In the genomic region with DNA sequence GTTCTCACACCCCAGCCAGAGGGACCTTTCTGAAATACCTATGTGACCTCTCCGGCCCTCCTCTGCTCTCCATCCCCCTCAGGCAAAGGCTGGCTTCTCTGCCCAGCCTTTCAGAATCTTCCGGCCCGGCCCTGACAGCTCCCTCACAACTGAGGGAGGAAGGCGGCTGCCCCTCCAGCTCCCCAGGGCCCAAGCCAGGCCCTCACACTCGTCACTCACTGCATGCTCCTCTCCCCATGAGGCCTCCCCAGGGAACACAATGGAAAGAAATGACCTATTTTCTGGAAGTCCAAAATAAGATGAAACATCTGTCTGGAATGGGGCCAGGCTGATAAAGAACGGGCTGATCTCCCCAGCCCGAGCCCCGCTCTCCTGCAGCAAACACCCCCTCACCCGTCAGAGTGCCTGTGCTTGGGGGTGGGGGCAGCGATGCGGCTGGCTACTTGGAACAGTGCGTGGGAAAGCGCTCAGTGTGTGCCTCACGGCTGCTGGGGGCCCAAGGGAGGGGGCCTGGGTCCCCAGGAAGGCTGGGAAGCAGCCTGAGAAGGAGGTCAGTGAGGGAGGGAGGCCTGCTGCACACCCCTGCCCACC, we compare ENCODE assay signal across 1 cellular context.
A peak's percentile ranks its signal among the peaks of the same experiment; 100 is the strongest.
TF ChIP-seq lines count a peak whose summit lies in the region.

No MANE protein-coding gene starts in this region.

TF ChIP-seq in HEK293, 187 proteins besides CTCF, POLR2A, EP300 and RAD21 (continued from another document):
- TF ChIP-seq ZIC2 (tag by site-specific recombination; IDR thresholded peaks at IDR 0.05) (peak; percentile 84), ZNF555 (tag by site-specific recombination; conservative IDR thresholded peaks at IDR 0.05) (no peak), ZBTB48 (tag by site-specific recombination; IDR thresholded peaks at IDR 0.05) (no peak), TCF7L2 (IDR thresholded peaks at IDR 0.05; ENCODE audit: borderline replicate concordance, low read depth, low read length) (no peak), SCRT1 (tag by site-specific recombination; IDR thresholded peaks at IDR 0.05; ENCODE audit: borderline replicate concordance) (no peak), ZNF366 (tag by site-specific recombination; conservative IDR thresholded peaks at IDR 0.05) (no peak), ZNF302 (tag by site-specific recombination; IDR thresholded peaks at IDR 0.05; ENCODE audit: low read depth) (no peak), ZNF473 (tag by site-specific recombination; IDR thresholded peaks at IDR 0.05) (no peak), ZNF626 (tag by site-specific recombination; IDR thresholded peaks at IDR 0.05) (no peak), ZBTB20 (tag by site-specific recombination; IDR thresholded peaks at IDR 0.05) (no peak), ZNF76 (tag by site-specific recombination; IDR thresholded peaks at IDR 0.05; ENCODE audit: borderline replicate concordance, low read depth) (no peak), GLIS2 (tag by site-specific recombination; IDR thresholded peaks at IDR 0.05) (peak; percentile 39; the same call in 1 of the 2 replicates), ZFHX2 (tag by site-specific recombination; conservative IDR thresholded peaks at IDR 0.05) (0 out of 2 replicates have a peak, but pooled peaks have one; percentile 38)
- TF ChIP-seq, protein P1, sequence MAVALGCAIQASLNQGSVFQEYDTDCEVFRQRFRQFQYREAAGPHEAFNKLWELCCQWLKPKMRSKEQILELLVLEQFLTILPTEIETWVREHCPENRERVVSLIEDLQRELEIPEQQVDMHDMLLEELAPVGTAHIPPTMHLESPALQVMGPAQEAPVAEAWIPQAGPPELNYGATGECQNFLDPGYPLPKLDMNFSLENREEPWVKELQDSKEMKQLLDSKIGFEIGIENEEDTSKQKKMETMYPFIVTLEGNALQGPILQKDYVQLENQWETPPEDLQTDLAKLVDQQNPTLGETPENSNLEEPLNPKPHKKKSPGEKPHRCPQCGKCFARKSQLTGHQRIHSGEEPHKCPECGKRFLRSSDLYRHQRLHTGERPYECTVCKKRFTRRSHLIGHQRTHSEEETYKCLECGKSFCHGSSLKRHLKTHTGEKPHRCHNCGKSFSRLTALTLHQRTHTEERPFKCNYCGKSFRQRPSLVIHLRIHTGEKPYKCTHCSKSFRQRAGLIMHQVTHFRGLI (tag by site-specific recombination; IDR thresholded peaks at IDR 0.05): no peak
- TF ChIP-seq, protein P2, sequence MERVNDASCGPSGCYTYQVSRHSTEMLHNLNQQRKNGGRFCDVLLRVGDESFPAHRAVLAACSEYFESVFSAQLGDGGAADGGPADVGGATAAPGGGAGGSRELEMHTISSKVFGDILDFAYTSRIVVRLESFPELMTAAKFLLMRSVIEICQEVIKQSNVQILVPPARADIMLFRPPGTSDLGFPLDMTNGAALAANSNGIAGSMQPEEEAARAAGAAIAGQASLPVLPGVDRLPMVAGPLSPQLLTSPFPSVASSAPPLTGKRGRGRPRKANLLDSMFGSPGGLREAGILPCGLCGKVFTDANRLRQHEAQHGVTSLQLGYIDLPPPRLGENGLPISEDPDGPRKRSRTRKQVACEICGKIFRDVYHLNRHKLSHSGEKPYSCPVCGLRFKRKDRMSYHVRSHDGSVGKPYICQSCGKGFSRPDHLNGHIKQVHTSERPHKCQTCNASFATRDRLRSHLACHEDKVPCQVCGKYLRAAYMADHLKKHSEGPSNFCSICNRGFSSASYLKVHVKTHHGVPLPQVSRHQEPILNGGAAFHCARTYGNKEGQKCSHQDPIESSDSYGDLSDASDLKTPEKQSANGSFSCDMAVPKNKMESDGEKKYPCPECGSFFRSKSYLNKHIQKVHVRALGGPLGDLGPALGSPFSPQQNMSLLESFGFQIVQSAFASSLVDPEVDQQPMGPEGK (tag by site-specific recombination; IDR thresholded peaks at IDR 0.05): no peak
- TF ChIP-seq, protein P3, sequence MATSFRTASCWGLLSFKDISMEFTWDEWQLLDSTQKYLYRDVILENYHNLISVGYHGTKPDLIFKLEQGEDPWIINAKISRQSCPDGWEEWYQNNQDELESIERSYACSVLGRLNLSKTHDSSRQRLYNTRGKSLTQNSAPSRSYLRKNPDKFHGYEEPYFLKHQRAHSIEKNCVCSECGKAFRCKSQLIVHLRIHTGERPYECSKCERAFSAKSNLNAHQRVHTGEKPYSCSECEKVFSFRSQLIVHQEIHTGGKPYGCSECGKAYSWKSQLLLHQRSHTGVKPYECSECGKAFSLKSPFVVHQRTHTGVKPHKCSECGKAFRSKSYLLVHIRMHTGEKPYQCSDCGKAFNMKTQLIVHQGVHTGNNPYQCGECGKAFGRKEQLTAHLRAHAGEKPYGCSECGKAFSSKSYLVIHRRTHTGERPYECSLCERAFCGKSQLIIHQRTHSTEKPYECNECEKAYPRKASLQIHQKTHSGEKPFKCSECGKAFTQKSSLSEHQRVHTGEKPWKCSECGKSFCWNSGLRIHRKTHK (tag by site-specific recombination; IDR thresholded peaks at IDR 0.05): no peak
- TF ChIP-seq, protein P4, sequence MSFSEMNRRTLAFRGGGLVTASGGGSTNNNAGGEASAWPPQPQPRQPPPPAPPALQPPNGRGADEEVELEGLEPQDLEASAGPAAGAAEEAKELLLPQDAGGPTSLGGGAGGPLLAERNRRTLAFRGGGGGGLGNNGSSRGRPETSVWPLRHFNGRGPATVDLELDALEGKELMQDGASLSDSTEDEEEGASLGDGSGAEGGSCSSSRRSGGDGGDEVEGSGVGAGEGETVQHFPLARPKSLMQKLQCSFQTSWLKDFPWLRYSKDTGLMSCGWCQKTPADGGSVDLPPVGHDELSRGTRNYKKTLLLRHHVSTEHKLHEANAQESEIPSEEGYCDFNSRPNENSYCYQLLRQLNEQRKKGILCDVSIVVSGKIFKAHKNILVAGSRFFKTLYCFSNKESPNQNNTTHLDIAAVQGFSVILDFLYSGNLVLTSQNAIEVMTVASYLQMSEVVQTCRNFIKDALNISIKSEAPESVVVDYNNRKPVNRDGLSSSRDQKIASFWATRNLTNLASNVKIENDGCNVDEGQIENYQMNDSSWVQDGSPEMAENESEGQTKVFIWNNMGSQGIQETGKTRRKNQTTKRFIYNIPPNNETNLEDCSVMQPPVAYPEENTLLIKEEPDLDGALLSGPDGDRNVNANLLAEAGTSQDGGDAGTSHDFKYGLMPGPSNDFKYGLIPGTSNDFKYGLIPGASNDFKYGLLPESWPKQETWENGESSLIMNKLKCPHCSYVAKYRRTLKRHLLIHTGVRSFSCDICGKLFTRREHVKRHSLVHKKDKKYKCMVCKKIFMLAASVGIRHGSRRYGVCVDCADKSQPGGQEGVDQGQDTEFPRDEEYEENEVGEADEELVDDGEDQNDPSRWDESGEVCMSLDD (tag by site-specific recombination; IDR thresholded peaks at IDR 0.05): no peak
- TF ChIP-seq, protein P5, sequence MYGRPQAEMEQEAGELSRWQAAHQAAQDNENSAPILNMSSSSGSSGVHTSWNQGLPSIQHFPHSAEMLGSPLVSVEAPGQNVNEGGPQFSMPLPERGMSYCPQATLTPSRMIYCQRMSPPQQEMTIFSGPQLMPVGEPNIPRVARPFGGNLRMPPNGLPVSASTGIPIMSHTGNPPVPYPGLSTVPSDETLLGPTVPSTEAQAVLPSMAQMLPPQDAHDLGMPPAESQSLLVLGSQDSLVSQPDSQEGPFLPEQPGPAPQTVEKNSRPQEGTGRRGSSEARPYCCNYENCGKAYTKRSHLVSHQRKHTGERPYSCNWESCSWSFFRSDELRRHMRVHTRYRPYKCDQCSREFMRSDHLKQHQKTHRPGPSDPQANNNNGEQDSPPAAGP (tag by site-specific recombination; IDR thresholded peaks at IDR 0.05): no peak
